1 cellular context compared by ENCODE assay signal in the genomic region with DNA sequence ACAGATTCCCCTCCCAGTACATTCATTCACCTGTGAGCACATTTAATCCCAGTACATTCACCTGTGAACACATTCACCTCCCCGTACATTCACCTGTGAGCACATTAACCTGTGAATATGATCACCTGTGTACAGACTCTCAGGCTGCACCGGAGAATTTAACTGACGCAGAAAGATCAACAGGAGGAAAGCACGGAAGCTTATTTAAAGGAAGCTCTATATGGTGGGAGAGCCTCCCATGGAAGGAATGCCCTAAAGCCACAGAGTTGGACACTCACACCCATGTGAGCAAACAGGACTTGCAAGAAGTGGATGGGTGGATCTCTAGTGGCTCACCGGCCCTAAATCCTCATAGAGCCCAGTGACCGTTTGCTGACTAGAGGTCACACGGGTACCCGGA.
TF ChIP-seq lines count a peak whose summit lies in the region.

No MANE protein-coding gene starts in this region.

TF ChIP-seq in SK-N-SH treated with all-trans-retinoic acid at 6 μM for 48 hours, 23 proteins besides CTCF, POLR2A, EP300 and RAD21 (continued from another document):
- TF ChIP-seq, protein P1, sequence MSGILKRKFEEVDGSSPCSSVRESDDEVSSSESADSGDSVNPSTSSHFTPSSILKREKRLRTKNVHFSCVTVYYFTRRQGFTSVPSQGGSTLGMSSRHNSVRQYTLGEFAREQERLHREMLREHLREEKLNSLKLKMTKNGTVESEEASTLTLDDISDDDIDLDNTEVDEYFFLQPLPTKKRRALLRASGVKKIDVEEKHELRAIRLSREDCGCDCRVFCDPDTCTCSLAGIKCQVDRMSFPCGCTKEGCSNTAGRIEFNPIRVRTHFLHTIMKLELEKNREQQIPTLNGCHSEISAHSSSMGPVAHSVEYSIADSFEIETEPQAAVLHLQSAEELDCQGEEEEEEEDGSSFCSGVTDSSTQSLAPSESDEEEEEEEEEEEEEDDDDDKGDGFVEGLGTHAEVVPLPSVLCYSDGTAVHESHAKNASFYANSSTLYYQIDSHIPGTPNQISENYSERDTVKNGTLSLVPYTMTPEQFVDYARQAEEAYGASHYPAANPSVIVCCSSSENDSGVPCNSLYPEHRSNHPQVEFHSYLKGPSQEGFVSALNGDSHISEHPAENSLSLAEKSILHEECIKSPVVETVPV (CRISPR knock-in tag; IDR thresholded peaks at IDR 0.05): no peak
- TF ChIP-seq ZNF565 (CRISPR knock-in tag; conservative IDR thresholded peaks at IDR 0.05; ENCODE audit: low read depth) (no peak), OSR1 (CRISPR knock-in tag; IDR thresholded peaks at IDR 0.05) (no peak)
- TF ChIP-seq, protein P2, sequence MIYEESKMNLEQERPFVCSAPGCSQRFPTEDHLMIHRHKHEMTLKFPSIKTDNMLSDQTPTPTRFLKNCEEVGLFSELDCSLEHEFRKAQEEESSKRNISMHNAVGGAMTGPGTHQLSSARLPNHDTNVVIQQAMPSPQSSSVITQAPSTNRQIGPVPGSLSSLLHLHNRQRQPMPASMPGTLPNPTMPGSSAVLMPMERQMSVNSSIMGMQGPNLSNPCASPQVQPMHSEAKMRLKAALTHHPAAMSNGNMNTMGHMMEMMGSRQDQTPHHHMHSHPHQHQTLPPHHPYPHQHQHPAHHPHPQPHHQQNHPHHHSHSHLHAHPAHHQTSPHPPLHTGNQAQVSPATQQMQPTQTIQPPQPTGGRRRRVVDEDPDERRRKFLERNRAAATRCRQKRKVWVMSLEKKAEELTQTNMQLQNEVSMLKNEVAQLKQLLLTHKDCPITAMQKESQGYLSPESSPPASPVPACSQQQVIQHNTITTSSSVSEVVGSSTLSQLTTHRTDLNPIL (CRISPR knock-in tag; IDR thresholded peaks at IDR 0.05; ENCODE audit: low read depth): no peak
- TF ChIP-seq, protein P3, sequence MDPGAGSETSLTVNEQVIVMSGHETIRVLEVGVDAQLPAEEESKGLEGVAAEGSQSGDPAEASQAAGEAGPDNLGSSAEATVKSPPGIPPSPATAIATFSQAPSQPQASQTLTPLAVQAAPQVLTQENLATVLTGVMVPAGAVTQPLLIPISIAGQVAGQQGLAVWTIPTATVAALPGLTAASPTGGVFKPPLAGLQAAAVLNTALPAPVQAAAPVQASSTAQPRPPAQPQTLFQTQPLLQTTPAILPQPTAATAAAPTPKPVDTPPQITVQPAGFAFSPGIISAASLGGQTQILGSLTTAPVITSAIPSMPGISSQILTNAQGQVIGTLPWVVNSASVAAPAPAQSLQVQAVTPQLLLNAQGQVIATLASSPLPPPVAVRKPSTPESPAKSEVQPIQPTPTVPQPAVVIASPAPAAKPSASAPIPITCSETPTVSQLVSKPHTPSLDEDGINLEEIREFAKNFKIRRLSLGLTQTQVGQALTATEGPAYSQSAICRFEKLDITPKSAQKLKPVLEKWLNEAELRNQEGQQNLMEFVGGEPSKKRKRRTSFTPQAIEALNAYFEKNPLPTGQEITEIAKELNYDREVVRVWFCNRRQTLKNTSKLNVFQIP (CRISPR knock-in tag; IDR thresholded peaks at IDR 0.05; ENCODE audit: borderline replicate concordance, low read depth): no peak
TF ChIP-seq in SK-N-SH treated with all-trans-retinoic acid at 6 μM for 48 hours: peak in this region for 0.
